ENCODE assay signal across 9 cellular contexts in genomic region chr20:47438464-47439381, GRCh38.
DNase-seq lines count a peak whose midpoint lies in the region; ATAC-seq, FAIRE-seq and TF ChIP-seq lines count a peak whose summit lies in the region.
"Had no signal": no experiment of that assay in that cellular context is flagged by ENCODE, and none has a peak within 500 bp of the region (broad histone marks: within the 10 kb centered on the region; RNA-seq: fewer than 3 reads in every experiment).

No MANE protein-coding gene starts in this region.

- peaks cover 2% of the 10 kb centered on the region for H3K36me3 Mint-ChIP-seq in T-helper 1 cell treated with Interleukin-12 subunit alpha and Interleukin-12 subunit beta and Interleukin-4 antibody, amounts not matched to agents 30 μg/mL and 1 μg/mL, for 36 hours (ENCODE audit: low read depth)
- H3K36me3 Mint-ChIP-seq in mesothelial cell of epicardium: no peaks in the 10 kb centered on the region

- peak; percentile 47 for FAIRE-seq in GM12891 (lab: Jason Lieb, UNC)

- ATAC-seq in HG02852 (IDR thresholded peaks at IDR 0.05; ENCODE audit: unreplicated experiment): peak; percentile 48

- H3K27me3 Mint-ChIP-seq in T-helper 1 cell treated with Interleukin-12 subunit alpha and Interleukin-12 subunit beta and Interleukin-4 antibody, amounts not matched to agents 30 μg/mL and 1 μg/mL, for 36 hours (ENCODE audit: low read depth): no peaks in the 10 kb centered on the region
- no peaks in the 10 kb centered on the region for H3K27me3 Mint-ChIP-seq in mesothelial cell of epicardium (ENCODE audit: low read depth)

- H3K4me3 Mint-ChIP-seq in T-helper 1 cell treated with Interleukin-12 subunit alpha and Interleukin-12 subunit beta and Interleukin-4 antibody, amounts not matched to agents 30 μg/mL and 1 μg/mL, for 36 hours: no peak overlapping the region
- no peak overlapping the region for H3K4me3 Mint-ChIP-seq in mesothelial cell of epicardium

- DNase-seq in GM12891 (ENCODE audit: insufficient read length, low spot score) (no peak), mesothelial cell of epicardium (ENCODE audit: low spot score in 2 of 2, unreplicated experiment in 2 of 2) (no peak), T1000 (lab: John Stamatoyannopoulos, UW) (no peak), NCI-H187 (lab: John Stamatoyannopoulos, UW) (no peak)
- no peak for DNase-seq in stimulated activated CD4-positive, alpha-beta T cell treated with anti-CD3 and anti-CD28 coated beads, Interleukin-4, amount 100 ng/mL, for 4 hours
- no peak for DNase-seq in activated CD4-positive, alpha-beta T cell treated with anti-CD3 and anti-CD28 coated beads for 4 hours
- DNase-seq: T-helper 9 cell had no signal

- H3K9me3 Mint-ChIP-seq in T-helper 1 cell treated with Interleukin-12 subunit alpha and Interleukin-12 subunit beta and Interleukin-4 antibody, amounts not matched to agents 30 μg/mL and 1 μg/mL, for 36 hours: no peaks in the 10 kb centered on the region
- H3K9me3 Mint-ChIP-seq in mesothelial cell of epicardium: no peaks in the 10 kb centered on the region

- H3K4me1 Mint-ChIP-seq in T-helper 1 cell treated with Interleukin-12 subunit alpha and Interleukin-12 subunit beta and Interleukin-4 antibody, amounts not matched to agents 30 μg/mL and 1 μg/mL, for 36 hours (ENCODE audit: low read depth): peaks cover 6% of the 10 kb centered on the region
- peaks cover 17% of the 10 kb centered on the region for H3K4me1 Mint-ChIP-seq in mesothelial cell of epicardium

- H3K27ac Mint-ChIP-seq in T-helper 1 cell treated with Interleukin-12 subunit alpha and Interleukin-12 subunit beta and Interleukin-4 antibody, amounts not matched to agents 30 μg/mL and 1 μg/mL, for 36 hours: peak overlapping the region; percentile 50
- H3K27ac Mint-ChIP-seq in mesothelial cell of epicardium: peak overlapping the region; percentile 62

- TF ChIP-seq CTCF in mesothelial cell of epicardium (IDR thresholded peaks at IDR 0.05; ENCODE audit: unreplicated experiment): no peak

- no peak for TF ChIP-seq POLR2A in GM12891 (IDR thresholded peaks at IDR 0.05; ENCODE audit: low read depth, low read length)

TF ChIP-seq in GM12891, 5 proteins besides CTCF, POLR2A, EP300 and RAD21:
- peak; percentile 74 for TF ChIP-seq SPI1 (IDR thresholded peaks at IDR 0.05; ENCODE audit: low read depth, low read length)
- TF ChIP-seq POU2F2 (IDR thresholded peaks at IDR 0.05; ENCODE audit: low read depth, low read length): no peak
TF ChIP-seq in GM12891: peak in this region for 1.
